In genomic region chr5:72951850-72952468, GRCh38 we compare ENCODE assay signal across 10 cellular contexts.
A peak's percentile ranks its signal among the peaks of the same experiment; 100 is the strongest.
DNase-seq lines count a peak whose midpoint lies in the region; ATAC-seq lines count a peak whose summit lies in the region.
"Had no signal": no experiment of that assay in that cellular context is flagged by ENCODE, and none has a peak within 500 bp of the region (broad histone marks: within the 10 kb centered on the region; RNA-seq: fewer than 3 reads in every experiment).

No MANE protein-coding gene starts in this region.

- H3K4me3 Mint-ChIP-seq in stimulated activated naive B cell treated with anti-CD40 and anti-IgM and Interleukin-4, amounts not matched to agents 10 μg/mL and 1 μg/mL and 100 μg/mL, for 72 hours = no peak overlapping the region
- H3K4me3 Mint-ChIP-seq: activated T-cell treated with anti-CD3 and anti-CD28 coated beads, Interleukin-2, amount 50 U/mL, for 72 hours had no signal

- H3K4me1 Mint-ChIP-seq in stimulated activated naive B cell treated with anti-CD40 and anti-IgM and Interleukin-4, amounts not matched to agents 10 μg/mL and 1 μg/mL and 100 μg/mL, for 72 hours = peaks cover 8 to 19% of the 10 kb centered on the region in 2 donors

- H3K27me3 Mint-ChIP-seq in stimulated activated naive B cell treated with anti-CD40 and anti-IgM and Interleukin-4, amounts not matched to agents 10 μg/mL and 1 μg/mL and 100 μg/mL, for 72 hours = peaks cover 26 to 34% of the 10 kb centered on the region in 2 donors

- peaks cover 0 to 3% of the 10 kb centered on the region in 2 donors for H3K36me3 Mint-ChIP-seq in stimulated activated naive B cell treated with anti-CD40 and anti-IgM and Interleukin-4, amounts not matched to agents 10 μg/mL and 1 μg/mL and 100 μg/mL, for 72 hours

- no peak overlapping the region for H3K27ac Mint-ChIP-seq in stimulated activated naive B cell treated with anti-CD40 and anti-IgM and Interleukin-4, amounts not matched to agents 10 μg/mL and 1 μg/mL and 100 μg/mL, for 72 hours
- H3K27ac Mint-ChIP-seq: activated T-cell treated with anti-CD3 and anti-CD28 coated beads, Interleukin-2, amount 50 U/mL, for 72 hours had no signal

- ATAC-seq in stimulated activated naive B cell treated with anti-CD40 and anti-IgM and Interleukin-4, amounts not matched to agents 10 μg/mL and 1 μg/mL and 100 μg/mL, for 72 hours (replicated peaks) = no peak
- ATAC-seq: activated T-cell treated with anti-CD3 and anti-CD28 coated beads, Interleukin-2, amount 50 U/mL, for 72 hours had no signal

- DNase-seq in AG08395 (ENCODE audit: low spot score) (peak; percentile 60), Kasumi-1 (lab: John Stamatoyannopoulos, UW) (peak; percentile 12 to 17), amniotic epithelial cell (ENCODE audit: low read depth) (peak; percentile 73), kidney glomerular epithelial cell (lab: John Stamatoyannopoulos, UW) (peak; percentile 84), NCI-H446 treated with DMSO at 0.1 percent for 48 hours (lab: John Stamatoyannopoulos, UW) (no peak), epidermal melanocyte (ENCODE audit: insufficient read length, low spot score) (no peak)
- no peak for DNase-seq in activated CD4-positive, alpha-beta T cell treated with anti-CD3 and anti-CD28 coated beads, Interleukin-2, amount 50 U/mL, for 4 hours
- no peak for DNase-seq in stimulated activated naive B cell treated with anti-CD40 and anti-IgM and Interleukin-4, amounts not matched to agents 10 μg/mL and 1 μg/mL and 100 μg/mL, for 72 hours
- DNase-seq: activated T-cell treated with anti-CD3 and anti-CD28 coated beads, Interleukin-2, amount 50 U/mL, for 72 hours; uterus had no signal

- H3K9me3 Mint-ChIP-seq in stimulated activated naive B cell treated with anti-CD40 and anti-IgM and Interleukin-4, amounts not matched to agents 10 μg/mL and 1 μg/mL and 100 μg/mL, for 72 hours = no peaks in the 10 kb centered on the region
- H3K9me3 Mint-ChIP-seq: activated T-cell treated with anti-CD3 and anti-CD28 coated beads, Interleukin-2, amount 50 U/mL, for 72 hours had no signal

Comparison
In these comparisons a context has a peak if more than half of its experiments do, and no peak if none do; other contexts are left out.
1. DNase-seq: peak in AG08395 (single experiment), Kasumi-1 (2 of 2), amniotic epithelial cell (single experiment) and kidney glomerular epithelial cell (single experiment); none in NCI-H446 treated with DMSO at 0.1 percent for 48 hours (single experiment), activated CD4-positive, alpha-beta T cell treated with anti-CD3 and anti-CD28 coated beads, Interleukin-2, amount 50 U/mL, for 4 hours (0 of 2), epidermal melanocyte (single experiment) and stimulated activated naive B cell treated with anti-CD40 and anti-IgM and Interleukin-4, amounts not matched to agents 10 μg/mL and 1 μg/mL and 100 μg/mL, for 72 hours (single experiment).